14 cellular contexts compared by ENCODE assay signal in the genomic region with DNA sequence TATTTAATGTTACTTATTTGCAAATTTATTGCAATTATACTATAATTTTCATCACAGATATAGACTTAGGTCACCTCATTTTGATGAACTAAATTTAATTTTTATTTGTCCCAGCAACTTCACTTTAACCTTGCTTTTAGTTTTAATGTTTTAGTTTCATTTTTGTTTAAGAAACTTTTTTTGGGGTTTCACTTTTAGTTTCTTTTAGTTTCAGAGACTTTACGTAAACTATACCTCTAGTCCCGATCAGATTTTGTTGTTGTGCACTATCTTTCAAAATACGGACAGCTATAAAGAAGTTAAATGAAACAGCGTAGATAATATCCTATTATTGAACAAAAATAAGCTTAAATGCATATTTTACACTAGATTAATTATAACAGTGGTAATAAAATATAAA.
DNase-seq lines count a peak whose midpoint lies in the region; ATAC-seq and TF ChIP-seq lines count a peak whose summit lies in the region.
"Had no signal": no experiment of that assay in that cellular context is flagged by ENCODE, and none has a peak within 500 bp of the region (broad histone marks: within the 10 kb centered on the region; RNA-seq: fewer than 3 reads in every experiment).

No MANE protein-coding gene starts in this region.

- H2BK15ac ChIP-seq in H9 (ENCODE audit: low read depth, low read length) = no peak overlapping the region

- no peak for TF ChIP-seq CTCF in DND-41 (IDR thresholded peaks at IDR 0.05; ENCODE audit: borderline replicate concordance, extremely low read depth, low read length, poor library complexity, severe bottlenecking)
- no peak for TF ChIP-seq CTCF in KMS-11 (conservative IDR thresholded peaks at IDR 0.05; ENCODE audit: low read depth, low read length)
- TF ChIP-seq CTCF in H9 (conservative IDR thresholded peaks at IDR 0.05) = no peak

- no peak overlapping the region for H2BK120ac ChIP-seq in H9 (ENCODE audit: low read depth, low read length, poor library complexity, severe bottlenecking)

- H3K79me1 ChIP-seq in H9 (ENCODE audit: insufficient read depth, low read depth, low read length, poor library complexity, severe bottlenecking) = no peaks in the 10 kb centered on the region

- no peaks in the 10 kb centered on the region for H3K23me2 ChIP-seq in H9 (ENCODE audit: insufficient read length, low read depth, low read length, poor library complexity, severe bottlenecking)

- WGBS in H9 (ENCODE audit: extremely low coverage, insufficient read length, low lambda C conversion rate) = no CpG with 5 or more reads among the region's 4 CpGs

- H3K9ac ChIP-seq in DND-41 (ENCODE audit: low read depth, low read length) = no peak overlapping the region
- H3K9ac ChIP-seq in KMS-11 = peak overlapping the region; percentile 20; the same call in 1 of the 2 replicates
- no peak overlapping the region for H3K9ac ChIP-seq in H9 (ENCODE audit: extremely low read depth, insufficient read length, low read length)

- H2BK20ac ChIP-seq in H9 (ENCODE audit: low read depth, low read length, poor library complexity, severe bottlenecking) = no peak overlapping the region

- H2AFZ ChIP-seq in DND-41 (ENCODE audit: low read depth, low read length) = 0 out of 2 replicates have a peak overlapping the region, but pooled peaks have one; percentile 31
- peak overlapping the region; percentile 64 for H2AFZ ChIP-seq in KMS-11 (ENCODE audit: low read depth)
- no peak overlapping the region for H2AFZ ChIP-seq in H9 (ENCODE audit: low read length)
- H2AFZ ChIP-seq: GM23338 had no signal

- H3K4me2 ChIP-seq in DND-41 (ENCODE audit: insufficient read depth, low read length) (peak overlapping the region; percentile 53; the same call in 1 of the 2 replicates), KMS-11 (peak overlapping the region; percentile 54), H9 (ENCODE audit: insufficient read depth, insufficient read length, low read length) (no peak overlapping the region)
- H3K4me2 ChIP-seq: GM23338 had no signal

- H3K9me3 ChIP-seq in DND-41 (ENCODE audit: insufficient read depth, low read length, severe bottlenecking) (no peaks in the 10 kb centered on the region), H9 (ENCODE audit: control insufficient read depth, low read depth, low read length) (no peaks in the 10 kb centered on the region)
- H3K9me3 ChIP-seq: esophagus squamous epithelium had no signal

- no peak overlapping the region for H3K56ac ChIP-seq in H9 (ENCODE audit: insufficient read length, low read depth, low read length)

- no peak overlapping the region for H2BK5ac ChIP-seq in H9 (ENCODE audit: insufficient read length, low read length)

- H4K91ac ChIP-seq in H9 (ENCODE audit: insufficient read length, low read depth, low read length) = no peak overlapping the region

- ATAC-seq in DND-41 (ENCODE audit: insufficient read depth, low read depth) = peak; percentile 54; the same call in 1 of the 3 replicates
- ATAC-seq in GM19025 (IDR thresholded peaks at IDR 0.05; ENCODE audit: low read depth, unreplicated experiment) = peak; percentile 64
- ATAC-seq in HG02884 (IDR thresholded peaks at IDR 0.05; ENCODE audit: unreplicated experiment) = peak; percentile 59
- ATAC-seq in GM19023 (IDR thresholded peaks at IDR 0.05; ENCODE audit: unreplicated experiment) = no peak
- ATAC-seq: GM23338; naive thymus-derived CD4-positive, alpha-beta T cell had no signal

- H3K4me3 Mint-ChIP-seq in H9 = no peak overlapping the region
- H3K4me3 Mint-ChIP-seq: activated T-helper 1 cell treated with anti-CD3 and anti-CD28 coated beads, Interleukin-12 subunit alpha, Interleukin-12 subunit beta, Interleukin-2, Interleukin-4 antibody, amounts not matched to agents 30 ng/mL and 10 ng/mL and 1 ng/mL, durations not matched to agents 14 hours and 24 hours and 36 hours; GM23338; IgD-negative memory B cell had no signal

- peaks cover 5 to 6% of the 10 kb centered on the region in 2 experiments for H3K4me1 Mint-ChIP-seq in H9

- H4K8ac ChIP-seq in H9 (replicated peaks; ENCODE audit: insufficient read length, low read depth, low read length) = no peak overlapping the region

- H3K36me3 ChIP-seq in DND-41 (ENCODE audit: insufficient read depth, low read length) = no peaks in the 10 kb centered on the region
- no peaks in the 10 kb centered on the region for H3K36me3 ChIP-seq in KMS-11 (ENCODE audit: insufficient read depth)
- H3K36me3 ChIP-seq: esophagus squamous epithelium had no signal

- H3K27ac ChIP-seq in DND-41 (ENCODE audit: low read length) (no peak overlapping the region), KMS-11 (0 out of 2 replicates have a peak overlapping the region, but pooled peaks have one; percentile 0), H9 (ENCODE audit: insufficient read length, low read depth, low read length) (no peak overlapping the region)
- H3K27ac ChIP-seq: esophagus squamous epithelium, RWPE1 had no signal

- intact Hi-C loops in posterior vena cava (cut with DNase I) = no loop called here

- H3K14ac ChIP-seq in H9 (ENCODE audit: insufficient read depth, low read length) = no peak overlapping the region

- H3K9me3 Mint-ChIP-seq in H9 = no peaks in the 10 kb centered on the region
- H3K9me3 Mint-ChIP-seq: activated T-helper 1 cell treated with anti-CD3 and anti-CD28 coated beads, Interleukin-12 subunit alpha, Interleukin-12 subunit beta, Interleukin-2, Interleukin-4 antibody, amounts not matched to agents 30 ng/mL and 10 ng/mL and 1 ng/mL, durations not matched to agents 14 hours and 24 hours and 36 hours; GM23338 had no signal

- H3K4ac ChIP-seq in H9 (ENCODE audit: low read depth, low read length) = no peak overlapping the region

- no peaks in the 10 kb centered on the region for H4K20me1 ChIP-seq in DND-41 (ENCODE audit: insufficient read depth, low read length)
- no peaks in the 10 kb centered on the region for H4K20me1 ChIP-seq in KMS-11 (ENCODE audit: insufficient read depth)
- no peaks in the 10 kb centered on the region for H4K20me1 ChIP-seq in H9 (ENCODE audit: control insufficient read depth, insufficient read depth, insufficient read length)

- H3K27me3 Mint-ChIP-seq in H9 (ENCODE audit: low read depth) = no peaks in the 10 kb centered on the region
- H3K27me3 Mint-ChIP-seq: IgD-negative memory B cell; naive thymus-derived CD4-positive, alpha-beta T cell had no signal

- DNase-seq in DND-41 (no peak), H9 (no peak), AG08396 (ENCODE audit: low spot score) (no peak), posterior vena cava (ENCODE audit: low spot score) (no peak)
- DNase-seq: esophagus squamous epithelium; naive thymus-derived CD4-positive, alpha-beta T cell had no signal

- no peaks in the 10 kb centered on the region for H3K36me3 Mint-ChIP-seq in H9 (ENCODE audit: insufficient read depth in 1 of 3, low read depth in 3 of 3)
- H3K36me3 Mint-ChIP-seq: IgD-negative memory B cell; naive thymus-derived CD4-positive, alpha-beta T cell had no signal

- H3K4me3 ChIP-seq in DND-41 (ENCODE audit: low read depth in 1 of 2, low read length in 2 of 2) (no peak overlapping the region; a peak in 1 of 4 replicates), KMS-11 (IDR thresholded peaks at IDR 0.05; ENCODE audit: insufficient read depth, low read depth, low read length) (no peak overlapping the region)
- H3K4me3 ChIP-seq: esophagus squamous epithelium, GM23338 had no signal

- H3T11ph ChIP-seq in H9 (ENCODE audit: low read length) = no peak overlapping the region

- no peak overlapping the region for H4K5ac ChIP-seq in H9 (ENCODE audit: insufficient read length, low read depth, low read length)

- H3K18ac ChIP-seq in H9 (ENCODE audit: insufficient read length, low read depth, low read length) = no peak overlapping the region

- H3K27ac Mint-ChIP-seq in H9 = no peak overlapping the region
- H3K27ac Mint-ChIP-seq: activated T-helper 1 cell treated with anti-CD3 and anti-CD28 coated beads, Interleukin-12 subunit alpha, Interleukin-12 subunit beta, Interleukin-2, Interleukin-4 antibody, amounts not matched to agents 30 ng/mL and 10 ng/mL and 1 ng/mL, durations not matched to agents 14 hours and 24 hours and 36 hours; GM23338; IgD-negative memory B cell; naive thymus-derived CD4-positive, alpha-beta T cell had no signal

- no peak overlapping the region for H2AK5ac ChIP-seq in H9 (ENCODE audit: insufficient read length, low read length)

- H2BK12ac ChIP-seq in H9 (ENCODE audit: insufficient read length, low read depth, low read length) = no peak overlapping the region

- H3K4me1 ChIP-seq in DND-41 (ENCODE audit: insufficient read depth, low read length) = peaks cover 25% of the 10 kb centered on the region
- H3K4me1 ChIP-seq in KMS-11 (ENCODE audit: low read depth, poor library complexity, severe bottlenecking) = peaks cover 16% of the 10 kb centered on the region
- no peaks in the 10 kb centered on the region for H3K4me1 ChIP-seq in H9 (ENCODE audit: insufficient read depth, low read length)
- H3K4me1 ChIP-seq: esophagus squamous epithelium had no signal

- H3K23ac ChIP-seq in H9 (ENCODE audit: insufficient read length, low read depth, low read length) = no peak overlapping the region

- H3K27me3 ChIP-seq in DND-41 (ENCODE audit: insufficient read depth, low read length, poor library complexity) (peaks cover 3% of the 10 kb centered on the region), KMS-11 (ENCODE audit: insufficient read depth, low read depth) (no peaks in the 10 kb centered on the region), H9 (ENCODE audit: insufficient read depth, low read length) (no peaks in the 10 kb centered on the region)
- H3K27me3 ChIP-seq: esophagus squamous epithelium had no signal

- H3K79me2 ChIP-seq in DND-41 (ENCODE audit: insufficient read depth, low read length) = no peaks in the 10 kb centered on the region
- H3K79me2 ChIP-seq in KMS-11 (ENCODE audit: insufficient read depth, low read depth) = no peaks in the 10 kb centered on the region
- H3K79me2 ChIP-seq in H9 (ENCODE audit: insufficient read depth, low read length) = no peaks in the 10 kb centered on the region
